8 cellular contexts compared by ENCODE assay signal in the genomic region with DNA sequence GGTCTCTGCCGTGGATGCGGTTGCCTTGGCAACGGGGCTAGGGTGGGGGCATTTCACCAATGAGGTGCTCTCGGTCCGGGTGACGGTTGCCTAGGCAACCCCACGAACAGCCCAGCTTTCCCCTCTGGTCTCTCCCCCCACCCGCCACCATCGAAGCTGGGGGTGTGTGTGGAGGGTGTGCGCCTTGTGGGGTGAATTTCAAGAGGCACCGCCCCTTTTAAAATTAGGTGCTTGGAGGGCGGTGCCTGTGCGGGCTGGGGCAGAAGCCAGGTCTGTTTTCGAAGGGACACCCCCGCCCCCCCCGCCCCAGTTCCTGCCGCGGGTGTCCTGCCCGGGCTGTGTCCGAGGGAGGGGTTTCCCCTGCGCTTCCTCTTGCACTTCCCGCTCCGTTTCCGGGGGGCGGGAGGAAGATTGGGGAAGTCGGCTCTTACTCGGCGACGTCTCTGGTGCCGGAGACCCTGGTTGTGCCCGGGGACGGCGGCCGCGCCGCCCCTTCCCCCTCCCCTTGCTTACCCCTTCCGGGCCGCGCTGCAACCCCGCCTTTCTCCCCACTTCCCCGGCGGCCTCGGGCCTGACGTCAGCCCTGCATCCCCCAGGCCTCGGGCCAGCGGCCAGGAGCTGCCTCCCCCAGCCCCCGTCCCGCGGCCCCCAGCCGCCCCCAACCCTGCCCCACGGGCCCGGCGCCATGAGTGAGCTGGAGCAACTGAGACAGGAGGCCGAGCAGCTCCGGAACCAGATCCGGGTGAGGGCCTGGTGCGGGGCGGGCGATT. TPM values are rescaled to one million over a fixed set of nuclear protein-coding genes. Genes with fewer than 3 reads are reported as not detected.
DNase-seq lines count a peak whose midpoint lies in the region; ATAC-seq and TF ChIP-seq lines count a peak whose summit lies in the region.

No MANE protein-coding gene starts in this region.

- H3K27me3 ChIP-seq in CD4-positive, CD25-positive, alpha-beta regulatory T cell (ENCODE audit: control insufficient read depth, insufficient read depth, low read length) = no peaks in the 10 kb centered on the region
- peaks cover 14% of the 10 kb centered on the region for H3K27me3 ChIP-seq in MM.1S (replicated peaks; ENCODE audit: insufficient read depth, low read length)
- no peaks in the 10 kb centered on the region for H3K27me3 ChIP-seq in WERI-Rb-1 (ENCODE audit: insufficient read depth, low read depth, severe bottlenecking)
- no peaks in the 10 kb centered on the region for H3K27me3 ChIP-seq in breast epithelium
- H3K27me3 ChIP-seq in smooth muscle cell (ENCODE audit: low read depth) = no peaks in the 10 kb centered on the region

- intact Hi-C loops in breast epithelium (cut with DNase I; ENCODE audit: low total_unique reads) = loop anchor here (10.0 kb wide), 1 partner anchor 71 kb away; the partner anchor contains the start of gene PCOLCE

- peak; percentile 56 to 59 for ATAC-seq in CD4-positive, CD25-positive, alpha-beta regulatory T cell (ENCODE audit: low read depth in 2 of 2)
- ATAC-seq in GM19467 (IDR thresholded peaks at IDR 0.05; ENCODE audit: unreplicated experiment) = peak; percentile 33

- H3K4me3 Mint-ChIP-seq in CD4-positive, CD25-positive, alpha-beta regulatory T cell = peak overlapping the region; percentile 90 to 96 (median 92)
- peak overlapping the region; percentile 87 to 89 (median 89) for H3K4me3 Mint-ChIP-seq in immature natural killer cell

- H3K4me1 Mint-ChIP-seq in CD4-positive, CD25-positive, alpha-beta regulatory T cell = peaks cover 4 to 45% (median 18%) of the 10 kb centered on the region in 4 donors
- peaks cover 15 to 30% of the 10 kb centered on the region in 2 donors for H3K4me1 Mint-ChIP-seq in immature natural killer cell

- peak; percentile 91 to 97 (median 96) for DNase-seq in CD4-positive, CD25-positive, alpha-beta regulatory T cell
- DNase-seq in MM.1S (peak; percentile 87), WERI-Rb-1 (peak; percentile 44), breast epithelium (ENCODE audit: low spot score in 2 of 2) (peak; percentile 74 to 80), immature natural killer cell (peak; percentile 90 to 92 (median 91)), smooth muscle cell (lab: John Stamatoyannopoulos, UW; ENCODE audit: unreplicated experiment) (peak; percentile 44), GDM1 (lab: John Stamatoyannopoulos, UW) (no peak)

- 4% methylated on average over 18 of the region's 59 CpGs for WGBS in smooth muscle cell (ENCODE audit: low lambda C conversion rate)

- H3K4me2 ChIP-seq in MM.1S (ENCODE audit: low read depth, low read length) (peak overlapping the region; percentile 51), smooth muscle cell (peak overlapping the region; percentile 98)

- H3K27me3 Mint-ChIP-seq in CD4-positive, CD25-positive, alpha-beta regulatory T cell = peaks cover 7% of the 10 kb centered on the region
- peaks cover 23 to 35% (median 24%) of the 10 kb centered on the region in 3 donors for H3K27me3 Mint-ChIP-seq in immature natural killer cell (ENCODE audit: low read depth in 3 of 3)

- H3K9me3 Mint-ChIP-seq in CD4-positive, CD25-positive, alpha-beta regulatory T cell = peaks cover 0 to 1% (median 0%) of the 10 kb centered on the region in 7 donors
- H3K9me3 Mint-ChIP-seq in immature natural killer cell = no peaks in the 10 kb centered on the region

- H3K4me1 ChIP-seq in CD4-positive, CD25-positive, alpha-beta regulatory T cell (ENCODE audit: control insufficient read depth, insufficient read depth, low read length, poor library complexity, severe bottlenecking) = peaks cover 31% of the 10 kb centered on the region
- H3K4me1 ChIP-seq in MM.1S (ENCODE audit: low read length) = no peaks in the 10 kb centered on the region
- H3K4me1 ChIP-seq in breast epithelium = no peaks in the 10 kb centered on the region
- H3K4me1 ChIP-seq in smooth muscle cell (ENCODE audit: low read depth) = no peaks in the 10 kb centered on the region

- peaks cover 5% of the 10 kb centered on the region; the same call in 1 of the 2 replicates for H3F3A ChIP-seq in MM.1S (ENCODE audit: insufficient read depth, low read length)
- peaks cover 7% of the 10 kb centered on the region for H3F3A ChIP-seq in smooth muscle cell (ENCODE audit: low read depth)

- H3K36me3 ChIP-seq in CD4-positive, CD25-positive, alpha-beta regulatory T cell (ENCODE audit: control insufficient read depth, insufficient read depth, low read length) = peaks cover 27% of the 10 kb centered on the region
- H3K36me3 ChIP-seq in MM.1S (replicated peaks; ENCODE audit: insufficient read depth, low read length) (no peaks in the 10 kb centered on the region), WERI-Rb-1 (peaks cover 39% of the 10 kb centered on the region), breast epithelium (no peaks in the 10 kb centered on the region), smooth muscle cell (ENCODE audit: low read depth) (no peaks in the 10 kb centered on the region)

- H3K9me2 ChIP-seq in MM.1S (replicated peaks; ENCODE audit: insufficient read depth, low read length) = no peaks in the 10 kb centered on the region

- H3K4me3 ChIP-seq in CD4-positive, CD25-positive, alpha-beta regulatory T cell (ENCODE audit: low read depth, low read length) = no peak overlapping the region
- H3K4me3 ChIP-seq in MM.1S (ENCODE audit: low read length) (peak overlapping the region; percentile 65), WERI-Rb-1 (ENCODE audit: low read depth, low read length) (peak overlapping the region; percentile 94), breast epithelium (peak overlapping the region; percentile 97 to 100 (median 98)), smooth muscle cell (peak overlapping the region; percentile 78)

- H3K27ac Mint-ChIP-seq in CD4-positive, CD25-positive, alpha-beta regulatory T cell = peak overlapping the region; percentile 77 to 92 (median 82)
- peak overlapping the region; percentile 88 to 98 (median 94) for H3K27ac Mint-ChIP-seq in immature natural killer cell

- H3K9me3 ChIP-seq in CD4-positive, CD25-positive, alpha-beta regulatory T cell (ENCODE audit: control insufficient read depth in 2 of 2, low read length in 2 of 2) = no peaks in the 10 kb centered on the region
- H3K9me3 ChIP-seq in MM.1S (replicated peaks; ENCODE audit: insufficient read depth, low read length) (no peaks in the 10 kb centered on the region), WERI-Rb-1 (ENCODE audit: severe bottlenecking) (no peaks in the 10 kb centered on the region), breast epithelium (no peaks in the 10 kb centered on the region), smooth muscle cell (replicated peaks; ENCODE audit: low read depth) (no peaks in the 10 kb centered on the region)

- H3K79me2 ChIP-seq in MM.1S (ENCODE audit: low read length) = peaks cover 46% of the 10 kb centered on the region
- H3K79me2 ChIP-seq in smooth muscle cell (ENCODE audit: low read depth) = peaks cover 32% of the 10 kb centered on the region

- H3K9ac ChIP-seq in MM.1S (ENCODE audit: low read length) (peak overlapping the region; percentile 50; the same call in 1 of the 2 replicates), smooth muscle cell (ENCODE audit: low read depth) (peak overlapping the region; percentile 43)

- no peak for TF ChIP-seq POLR2A in breast epithelium (IDR thresholded peaks at IDR 0.05)

- H3K27ac ChIP-seq in CD4-positive, CD25-positive, alpha-beta regulatory T cell (ENCODE audit: insufficient read depth, low read length, poor library complexity, severe bottlenecking) = peak overlapping the region; percentile 94
- H3K27ac ChIP-seq in MM.1S (ENCODE audit: low read length) = no peak overlapping the region; the same call in 1 of the 2 replicates
- H3K27ac ChIP-seq in WERI-Rb-1 = no peak overlapping the region
- H3K27ac ChIP-seq in breast epithelium = peak overlapping the region; percentile 95 to 97
- peak overlapping the region; percentile 59 for H3K27ac ChIP-seq in smooth muscle cell (ENCODE audit: low read depth)

- H3K36me3 Mint-ChIP-seq in CD4-positive, CD25-positive, alpha-beta regulatory T cell = no peaks in the 10 kb centered on the region
- H3K36me3 Mint-ChIP-seq in immature natural killer cell = peaks cover 0 to 11% (median 0%) of the 10 kb centered on the region in 3 donors

- H4K20me1 ChIP-seq in MM.1S (ENCODE audit: insufficient read depth, low read length) (no peaks in the 10 kb centered on the region), smooth muscle cell (ENCODE audit: low read depth) (peaks cover 61% of the 10 kb centered on the region)

- H2AFZ ChIP-seq in MM.1S (ENCODE audit: low read length) = 0 out of 2 replicates have a peak overlapping the region, but pooled peaks have one; percentile 35
- no peak overlapping the region for H2AFZ ChIP-seq in smooth muscle cell (ENCODE audit: low read depth)

- TF ChIP-seq CTCF in MM.1S (IDR thresholded peaks at IDR 0.05; ENCODE audit: low read length) (no peak), WERI-Rb-1 (IDR thresholded peaks at IDR 0.05; ENCODE audit: low read depth, low read length) (no peak), breast epithelium (IDR thresholded peaks at IDR 0.05) (peak in 1 of 3 donors; percentile 12), smooth muscle cell (IDR thresholded peaks at IDR 0.05; ENCODE audit: borderline replicate concordance, insufficient read depth, poor library complexity, severe bottlenecking) (no peak)

RNA-seq across cellular contexts. Expression of gene GNB2, which starts 2.2 kb away (rescaled TPM):
- total RNA-seq in CD4-positive, CD25-positive, alpha-beta regulatory T cell = 160 TPM
- 10 to 100 TPM; 47.2 to 70.0 (median 66.8) TPM for polyA plus RNA-seq in CD4-positive, CD25-positive, alpha-beta regulatory T cell
- total RNA-seq in breast epithelium (100 to 1,000 TPM; 113 to 197 (median 173) TPM), smooth muscle cell (90.7 and 91.7 TPM in 2 replicates)
- polyA plus RNA-seq in immature natural killer cell (10 to 100 TPM; 61.4 to 71.8 (median 64.8) TPM), smooth muscle cell (219 and 238 TPM in 2 replicates)

RNA-seq across cellular contexts. Expression of gene GIGYF1, which starts 18.3 kb away (rescaled TPM):
- total RNA-seq in CD4-positive, CD25-positive, alpha-beta regulatory T cell = 82.4 TPM
- polyA plus RNA-seq in CD4-positive, CD25-positive, alpha-beta regulatory T cell = under 1 TPM; 0.71 to 0.89 (median 0.73) TPM
- total RNA-seq in breast epithelium (10 to 100 TPM; 25.0 to 39.0 (median 34.8) TPM), smooth muscle cell (10.7 and 13.1 TPM in 2 replicates)
- polyA plus RNA-seq in immature natural killer cell (1 to 10 TPM in 1 of 3 donors, under 1 TPM in 2; 0.03 to 2.0 (median 0.47) TPM), smooth muscle cell (8.5 and 11.8 TPM in 2 replicates)

RNA-seq across cellular contexts. Expression of gene ACTL6B, which starts 19.5 kb away (rescaled TPM):
- total RNA-seq in CD4-positive, CD25-positive, alpha-beta regulatory T cell = not detected
- polyA plus RNA-seq in CD4-positive, CD25-positive, alpha-beta regulatory T cell = not detected
- total RNA-seq in breast epithelium (not detected), smooth muscle cell (not detected in 2 replicates)
- polyA plus RNA-seq in immature natural killer cell (not detected), smooth muscle cell (not detected in 2 replicates)

RNA-seq across cellular contexts. Expression of gene POP7, which starts 30.2 kb away (rescaled TPM):
- 11.3 TPM for total RNA-seq in CD4-positive, CD25-positive, alpha-beta regulatory T cell
- 10 to 100 TPM; 57.2 to 63.0 (median 61.5) TPM for polyA plus RNA-seq in CD4-positive, CD25-positive, alpha-beta regulatory T cell
- total RNA-seq in breast epithelium (10 to 100 TPM; 25.8 to 28.2 (median 27.4) TPM), smooth muscle cell (19.5 and 19.6 TPM in 2 replicates)
- polyA plus RNA-seq in immature natural killer cell (10 to 100 TPM; 65.1 to 70.3 (median 67.0) TPM), smooth muscle cell (58.7 and 62.3 TPM in 2 replicates)

RNA-seq across cellular contexts. Expression of gene TFR2, which starts 34.4 kb away (rescaled TPM):
- 8.0 TPM for total RNA-seq in CD4-positive, CD25-positive, alpha-beta regulatory T cell
- polyA plus RNA-seq in CD4-positive, CD25-positive, alpha-beta regulatory T cell = 1 to 10 TPM; 1.2 to 2.0 (median 1.5) TPM
- total RNA-seq in breast epithelium (under 1 TPM in 1 of 3 donors, not detected in 2; 0.48 TPM), smooth muscle cell (1.8 and 1.9 TPM in 2 replicates)
- polyA plus RNA-seq in immature natural killer cell (1 to 10 TPM in 2 of 3 donors, under 1 TPM in 1; 0.85 to 1.8 (median 1.1) TPM), smooth muscle cell (3.2 TPM in 2 replicates)

Comparison
In these comparisons a context has a peak if more than half of its experiments do, and no peak if none do; other contexts are left out.
1. H3K27ac ChIP-seq: peak in CD4-positive, CD25-positive, alpha-beta regulatory T cell (single experiment), breast epithelium (2 of 2) and smooth muscle cell (single experiment); none in MM.1S (single experiment) and WERI-Rb-1 (single experiment).